Comparison of ENCODE assay signal across 22 cellular contexts in the genomic region with DNA sequence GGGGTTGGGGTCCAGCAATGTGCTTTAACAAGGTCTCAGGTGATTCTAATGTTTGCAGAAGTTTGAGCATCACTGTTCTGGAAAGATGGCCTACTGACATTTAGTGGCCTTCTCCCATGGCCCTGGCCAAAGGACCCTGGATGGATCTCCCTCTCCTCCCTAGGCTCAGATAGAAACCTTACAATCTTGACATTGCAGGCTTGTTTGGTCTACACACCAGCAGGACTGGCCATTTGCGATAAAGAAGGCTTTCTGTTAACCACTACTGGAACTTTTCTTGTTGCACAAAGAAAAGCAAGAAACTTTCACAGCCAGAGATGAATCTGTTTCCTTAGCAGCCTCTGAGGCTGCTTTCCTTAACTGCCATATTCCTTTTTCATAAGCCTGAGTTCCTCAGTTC. TPM values are rescaled to one million over a fixed set of nuclear protein-coding genes. Genes with fewer than 3 reads are reported as not detected.
"Had no signal": no experiment of that assay in that cellular context is flagged by ENCODE, and none has a peak within 500 bp of the region (broad histone marks: within the 10 kb centered on the region; RNA-seq: fewer than 3 reads in every experiment).

No MANE protein-coding gene starts in this region.

- H3K27me3 Mint-ChIP-seq: activated B cell treated with CpG ODN at 0.5 μM for 24 hours; activated CD4-positive, alpha-beta T cell treated with anti-CD3 and anti-CD28 coated beads for 36 hours; activated T-helper 17 cell treated with anti-CD3 and anti-CD28 coated beads, Interleukin-2, amount 50 U/mL, for 72 hours; dendritic cell treated with granulocyte-macrophage colony-stimulating factor and Interleukin-4, amounts not matched to agents 40 ng/mL and 50 ng/mL, for 4 days; stimulated activated naive CD8-positive, alpha-beta T cell treated with anti-CD3 and anti-CD28 coated beads, Interleukin-15, amount 100 ng/mL, for 72 hours had no signal

- H3K4me3 Mint-ChIP-seq: activated B cell treated with CpG ODN at 0.5 μM for 24 hours; activated CD4-positive, alpha-beta T cell treated with anti-CD3 and anti-CD28 coated beads for 36 hours; activated T-helper 17 cell treated with anti-CD3 and anti-CD28 coated beads, Interleukin-2, amount 50 U/mL, for 72 hours; dendritic cell treated with granulocyte-macrophage colony-stimulating factor and Interleukin-4, amounts not matched to agents 40 ng/mL and 50 ng/mL, for 4 days; natural killer cell; stimulated activated naive CD8-positive, alpha-beta T cell treated with anti-CD3 and anti-CD28 coated beads, Interleukin-15, amount 100 ng/mL, for 72 hours; T-helper 17 cell had no signal

- H3K4me1 Mint-ChIP-seq: activated B cell treated with CpG ODN at 0.5 μM for 24 hours; activated CD4-positive, alpha-beta T cell treated with anti-CD3 and anti-CD28 coated beads for 36 hours; natural killer cell; stimulated activated naive CD8-positive, alpha-beta T cell treated with anti-CD3 and anti-CD28 coated beads, Interleukin-15, amount 100 ng/mL, for 72 hours had no signal

- ATAC-seq: activated CD4-positive, alpha-beta T cell treated with anti-CD3 and anti-CD28 coated beads for 36 hours; activated T-helper 17 cell treated with anti-CD3 and anti-CD28 coated beads, Interleukin-2, amount 50 U/mL, for 72 hours; body of pancreas; heart left ventricle; left cardiac atrium; natural killer cell; right cardiac atrium; stimulated activated naive CD8-positive, alpha-beta T cell treated with anti-CD3 and anti-CD28 coated beads, Interleukin-15, amount 100 ng/mL, for 72 hours; T-helper 17 cell had no signal

- H3K9me3 Mint-ChIP-seq: activated B cell treated with CpG ODN at 0.5 μM for 24 hours; activated T-helper 17 cell treated with anti-CD3 and anti-CD28 coated beads, Interleukin-2, amount 50 U/mL, for 72 hours; dendritic cell treated with granulocyte-macrophage colony-stimulating factor and Interleukin-4, amounts not matched to agents 40 ng/mL and 50 ng/mL, for 4 days; natural killer cell; stimulated activated naive CD8-positive, alpha-beta T cell treated with anti-CD3 and anti-CD28 coated beads, Interleukin-15, amount 100 ng/mL, for 72 hours had no signal

- H3K4me1 ChIP-seq: body of pancreas, heart left ventricle, parathyroid adenoma, SJSA1 had no signal

- H3K27me3 ChIP-seq: body of pancreas, esophagus muscularis mucosa, heart left ventricle, SJSA1, tibial artery had no signal

- H3K27ac ChIP-seq: body of pancreas, esophagus muscularis mucosa, heart left ventricle, parathyroid adenoma, SJSA1, tibial artery had no signal

- H3K9me3 ChIP-seq: body of pancreas, esophagus muscularis mucosa, heart left ventricle, SJSA1, tibial artery had no signal

- DNase-seq: activated B cell treated with CpG ODN at 0.5 μM for 24 hours; activated CD4-positive, alpha-beta T cell treated with anti-CD3 and anti-CD28 coated beads for 36 hours; activated CD4-positive, alpha-beta T cell treated with anti-CD3 and anti-CD28 coated beads, Interleukin-2, amount 50 U/mL, for 48 hours; activated naive CD4-positive, alpha-beta T cell; anterior cingulate cortex; body of pancreas; effector CD8-positive, alpha-beta T cell; heart left ventricle; islet precursor cell; left cardiac atrium; midbrain; natural killer cell; right cardiac atrium; stimulated activated CD4-positive, alpha-beta T cell treated with anti-CD3 and anti-CD28 coated beads, Interleukin-4, amount 100 ng/mL, for 24 hours; stimulated activated naive CD8-positive, alpha-beta T cell treated with anti-CD3 and anti-CD28 coated beads, Interleukin-15, amount 100 ng/mL, for 72 hours; T-helper 17 cell; tibial artery had no signal

- H3K4me3 ChIP-seq: body of pancreas, esophagus muscularis mucosa, heart left ventricle, SJSA1, tibial artery had no signal

- H3K27ac Mint-ChIP-seq: activated B cell treated with CpG ODN at 0.5 μM for 24 hours; activated CD4-positive, alpha-beta T cell treated with anti-CD3 and anti-CD28 coated beads for 36 hours; activated T-helper 17 cell treated with anti-CD3 and anti-CD28 coated beads, Interleukin-2, amount 50 U/mL, for 72 hours; dendritic cell treated with granulocyte-macrophage colony-stimulating factor and Interleukin-4, amounts not matched to agents 40 ng/mL and 50 ng/mL, for 4 days; natural killer cell; stimulated activated naive CD8-positive, alpha-beta T cell treated with anti-CD3 and anti-CD28 coated beads, Interleukin-15, amount 100 ng/mL, for 72 hours; T-helper 17 cell had no signal

RNA-seq across cellular contexts. Expression of a gene that starts 6.2 kb away (rescaled TPM):
- total RNA-seq: activated B cell treated with CpG ODN at 0.5 μM for 24 hours, T-helper 17 cell had no signal
